ENCODE assay signal across 25 cellular contexts in genomic region chr4:100287569-100287968, GRCh38.
"Had no signal": no experiment of that assay in that cellular context is flagged by ENCODE, and none has a peak within 500 bp of the region (broad histone marks: within the 10 kb centered on the region; RNA-seq: fewer than 3 reads in every experiment).

No MANE protein-coding gene starts in this region.

- H3K4me1 ChIP-seq: ascending aorta, colonic mucosa, gastroesophageal sphincter, parathyroid adenoma, testis, transverse colon had no signal

- H3K4me3 Mint-ChIP-seq: activated naive CD4-positive, alpha-beta T cell treated with anti-CD3 and anti-CD28 coated beads, Interleukin-2, amount 10 ng/mL, durations not matched to agents 7 days and 5 days; activated naive CD8-positive, alpha-beta T cell treated with anti-CD3 and anti-CD28 coated beads, Interleukin-2, amount 10 ng/mL, durations not matched to agents 7 days and 5 days; brain had no signal

- H3K4me3 ChIP-seq: ascending aorta, cardiac muscle cell, colonic mucosa, gastroesophageal sphincter, hepatocyte, testis, transverse colon had no signal

- H3K9me3 Mint-ChIP-seq: activated naive CD4-positive, alpha-beta T cell treated with anti-CD3 and anti-CD28 coated beads, Interleukin-2, amount 10 ng/mL, durations not matched to agents 7 days and 5 days; activated naive CD8-positive, alpha-beta T cell treated with anti-CD3 and anti-CD28 coated beads, Interleukin-2, amount 10 ng/mL, durations not matched to agents 7 days and 5 days; brain had no signal

- H3K27me3 ChIP-seq: ascending aorta, cardiac muscle cell, colonic mucosa, gastroesophageal sphincter, hepatocyte, testis, transverse colon had no signal

- H3K36me3 Mint-ChIP-seq: activated naive CD4-positive, alpha-beta T cell treated with anti-CD3 and anti-CD28 coated beads, Interleukin-2, amount 10 ng/mL, durations not matched to agents 7 days and 5 days; activated naive CD8-positive, alpha-beta T cell treated with anti-CD3 and anti-CD28 coated beads, Interleukin-2, amount 10 ng/mL, durations not matched to agents 7 days and 5 days; brain had no signal

- H3K27ac ChIP-seq: ascending aorta, cardiac muscle cell, colonic mucosa, gastroesophageal sphincter, hepatocyte, parathyroid adenoma, testis, transverse colon, VCaP had no signal

- H3K4me1 Mint-ChIP-seq: activated naive CD4-positive, alpha-beta T cell treated with anti-CD3 and anti-CD28 coated beads, Interleukin-2, amount 10 ng/mL, durations not matched to agents 7 days and 5 days; activated naive CD8-positive, alpha-beta T cell treated with anti-CD3 and anti-CD28 coated beads, Interleukin-2, amount 10 ng/mL, durations not matched to agents 7 days and 5 days had no signal

- H3K36me3 ChIP-seq: ascending aorta, cardiac muscle cell, colonic mucosa, gastroesophageal sphincter, transverse colon had no signal

- H3K27me3 Mint-ChIP-seq: brain had no signal

- H3K9me3 ChIP-seq: ascending aorta, colonic mucosa, gastroesophageal sphincter, testis, transverse colon had no signal

- DNase-seq: activated CD4-positive, alpha-beta T cell treated with anti-CD3 and anti-CD28 coated beads for 4 hours; activated CD4-positive, alpha-beta T cell treated with anti-CD3 and anti-CD28 coated beads, Interleukin-2, amount 50 U/mL, for 4 hours; activated CD8-positive, alpha-beta memory T cell treated with anti-CD3 and anti-CD28 coated beads for 24 hours; activated effector memory CD4-positive, alpha-beta T cell treated with Interleukin-2 at 50 U/mL for 16 hours; activated naive CD4-positive, alpha-beta T cell treated with anti-CD3 and anti-CD28 coated beads, Interleukin-2, amount 10 ng/mL, durations not matched to agents 7 days and 5 days; activated naive CD8-positive, alpha-beta T cell treated with anti-CD3 and anti-CD28 coated beads, Interleukin-2, amount 10 ng/mL, durations not matched to agents 7 days and 5 days; cerebellar nuclear complex; colonic mucosa; effector memory CD4-positive, alpha-beta T cell; islet precursor cell; left cardiac atrium; occipital lobe; right cardiac atrium; stimulated activated CD4-positive, alpha-beta T cell treated with anti-CD3 and anti-CD28 coated beads, Interleukin-4, amount 100 ng/mL, for 1 hour; stimulated activated naive CD8-positive, alpha-beta T cell treated with anti-CD3 and anti-CD28 coated beads, Interleukin-15, Interleukin-2, amounts not matched to agents 100 U/mL and 50 U/mL, for 24 hours; T-helper 9 cell; testis; transverse colon had no signal

- ATAC-seq: gastroesophageal sphincter; left cardiac atrium; right cardiac atrium; stimulated activated naive CD8-positive, alpha-beta T cell treated with anti-CD3 and anti-CD28 coated beads, Interleukin-15, Interleukin-2, amounts not matched to agents 100 U/mL and 50 U/mL, for 24 hours had no signal

- H3K27ac Mint-ChIP-seq: activated naive CD4-positive, alpha-beta T cell treated with anti-CD3 and anti-CD28 coated beads, Interleukin-2, amount 10 ng/mL, durations not matched to agents 7 days and 5 days; activated naive CD8-positive, alpha-beta T cell treated with anti-CD3 and anti-CD28 coated beads, Interleukin-2, amount 10 ng/mL, durations not matched to agents 7 days and 5 days had no signal
